Comparison of ENCODE assay signal across 8 cellular contexts in the genomic region with DNA sequence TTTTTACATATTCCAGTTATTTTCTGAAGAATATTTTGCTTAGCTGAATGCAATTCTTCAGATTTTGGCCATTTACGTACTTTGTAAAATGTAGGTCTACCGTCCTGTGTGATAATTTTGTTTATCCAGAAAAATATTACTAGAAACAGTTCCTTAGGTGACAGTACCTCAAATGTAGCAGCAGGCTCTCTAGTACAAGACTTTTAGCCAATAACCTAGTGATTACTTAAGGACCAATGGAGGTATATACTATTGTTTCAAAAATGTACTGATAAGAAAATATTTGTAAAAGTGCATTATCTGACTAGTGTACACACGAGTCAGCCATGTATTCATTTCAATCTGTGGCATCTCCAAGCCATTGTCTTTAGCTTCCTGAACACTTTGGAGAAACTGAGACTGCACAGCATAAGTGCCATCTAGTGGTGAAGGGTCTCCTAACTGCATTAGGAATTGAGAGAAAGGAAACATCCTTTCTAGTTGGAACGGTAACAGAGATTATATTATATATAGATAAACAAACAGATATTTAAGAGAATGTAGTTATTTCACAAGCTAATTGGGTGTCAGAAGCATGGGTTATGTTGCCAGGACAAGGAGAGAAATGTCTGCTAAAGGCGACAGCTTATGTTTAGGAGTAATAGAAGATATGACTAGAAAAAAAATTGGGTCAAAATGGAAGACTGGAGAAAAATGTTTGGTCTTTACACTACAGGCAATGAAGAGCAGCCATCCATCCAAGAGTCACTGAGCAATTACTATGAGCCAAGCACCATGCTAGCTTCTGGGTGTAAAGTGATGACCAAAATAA. TPM values are rescaled to one million over a fixed set of nuclear protein-coding genes. Genes with fewer than 3 reads are reported as not detected.
A peak's percentile ranks its signal among the peaks of the same experiment; 100 is the strongest.
DNase-seq lines count a peak whose midpoint lies in the region; ATAC-seq, FAIRE-seq and TF ChIP-seq lines count a peak whose summit lies in the region.

No MANE protein-coding gene starts in this region.

- peak overlapping the region; percentile 61 for H3K27ac Mint-ChIP-seq in stimulated activated memory B cell treated with anti-CD40 and anti-IgM and Interleukin-4, amounts not matched to agents 10 μg/mL and 1 μg/mL and 100 μg/mL, for 72 hours

- no peaks in the 10 kb centered on the region for H3K9me1 ChIP-seq in keratinocyte (ENCODE audit: control insufficient read depth, extremely low read depth, insufficient read depth, low read length)

- H3K36me3 Mint-ChIP-seq in stimulated activated memory B cell treated with anti-CD40 and anti-IgM and Interleukin-4, amounts not matched to agents 10 μg/mL and 1 μg/mL and 100 μg/mL, for 72 hours = no peaks in the 10 kb centered on the region

- peaks cover 20% of the 10 kb centered on the region for H3K4me1 Mint-ChIP-seq in stimulated activated memory B cell treated with anti-CD40 and anti-IgM and Interleukin-4, amounts not matched to agents 10 μg/mL and 1 μg/mL and 100 μg/mL, for 72 hours

- FAIRE-seq in keratinocyte (lab: Jason Lieb, UNC) = peak; percentile 86

- ATAC-seq in GM21526 (IDR thresholded peaks at IDR 0.05; ENCODE audit: low FRiP score, unreplicated experiment) = peak; percentile 55
- ATAC-seq in stimulated activated memory B cell treated with anti-CD40 and anti-IgM and Interleukin-4, amounts not matched to agents 10 μg/mL and 1 μg/mL and 100 μg/mL, for 72 hours = peak; percentile 74

- peak; percentile 1 to 26 for DNase-seq in NCI-H524 (lab: John Stamatoyannopoulos, UW)
- no peak for DNase-seq in NCI-H524 treated with DMSO at 0.1 percent for 48 hours (lab: John Stamatoyannopoulos, UW)
- peak; percentile 90 for DNase-seq in Karpas-422
- peak; percentile 66 for DNase-seq in SK-N-MC (ENCODE audit: low read depth, low spot score)
- peak; percentile 54 for DNase-seq in brain pericyte (ENCODE audit: low read depth, low spot score)
- DNase-seq in keratinocyte (ENCODE audit: low read depth, low spot score) = no peak

- H3K4me1 ChIP-seq in Karpas-422 (ENCODE audit: low read length) (peaks cover 31% of the 10 kb centered on the region), keratinocyte (ENCODE audit: control insufficient read depth, extremely low read depth, insufficient read depth, low read length) (peaks cover 11% of the 10 kb centered on the region)

- H4K20me1 ChIP-seq in Karpas-422 (ENCODE audit: insufficient read depth, low read depth, low read length) (no peaks in the 10 kb centered on the region), keratinocyte (ENCODE audit: control insufficient read depth, extremely low read depth, insufficient read depth, low read length) (no peaks in the 10 kb centered on the region)

- H3K9me3 Mint-ChIP-seq in stimulated activated memory B cell treated with anti-CD40 and anti-IgM and Interleukin-4, amounts not matched to agents 10 μg/mL and 1 μg/mL and 100 μg/mL, for 72 hours = no peaks in the 10 kb centered on the region

- dilution Hi-C loops in keratinocyte (cut with MboI; ENCODE audit: extremely low pct_ligation_motif_present, low sequenced_read_pairs) = no loop called here

- no peak overlapping the region for H3K4me3 Mint-ChIP-seq in stimulated activated memory B cell treated with anti-CD40 and anti-IgM and Interleukin-4, amounts not matched to agents 10 μg/mL and 1 μg/mL and 100 μg/mL, for 72 hours

- no peaks in the 10 kb centered on the region for H3K27me3 Mint-ChIP-seq in stimulated activated memory B cell treated with anti-CD40 and anti-IgM and Interleukin-4, amounts not matched to agents 10 μg/mL and 1 μg/mL and 100 μg/mL, for 72 hours

- H3K9me3 ChIP-seq in Karpas-422 (ENCODE audit: low read length) = no peaks in the 10 kb centered on the region
- no peaks in the 10 kb centered on the region for H3K9me3 ChIP-seq in SK-N-MC (ENCODE audit: low read depth, low read length)
- no peaks in the 10 kb centered on the region for H3K9me3 ChIP-seq in keratinocyte (ENCODE audit: control insufficient read depth, low read depth, low read length)

- H3K36me3 ChIP-seq in Karpas-422 (ENCODE audit: insufficient read depth, low read length) (no peaks in the 10 kb centered on the region), SK-N-MC (ENCODE audit: insufficient read depth, low read length) (no peaks in the 10 kb centered on the region), keratinocyte (ENCODE audit: control insufficient read depth in 2 of 2, extremely low read depth in 1 of 2, insufficient read depth in 2 of 2, low read length in 2 of 2) (no peaks in the 10 kb centered on the region)

- H3K9me2 ChIP-seq in Karpas-422 (replicated peaks; ENCODE audit: insufficient read depth, low read length) = no peaks in the 10 kb centered on the region

- H3K9ac ChIP-seq in Karpas-422 (ENCODE audit: low read length) (no peak overlapping the region), SK-N-MC (ENCODE audit: insufficient read length) (no peak overlapping the region), keratinocyte (ENCODE audit: control insufficient read depth, extremely low read depth, insufficient read depth, low read length) (no peak overlapping the region)

- peak overlapping the region; percentile 65 for H3K27ac ChIP-seq in Karpas-422 (ENCODE audit: low read length)
- H3K27ac ChIP-seq in SK-N-MC = peak overlapping the region; percentile 80
- peak overlapping the region; percentile 22 for H3K27ac ChIP-seq in keratinocyte (ENCODE audit: control insufficient read depth, insufficient read depth, low read length)

- H3K4me2 ChIP-seq in Karpas-422 (ENCODE audit: low read depth, low read length, poor library complexity, severe bottlenecking) (peak overlapping the region; percentile 53), keratinocyte (ENCODE audit: control insufficient read depth, extremely low read depth, insufficient read depth, low read depth, low read length) (peak overlapping the region; percentile 11)

- H2AFZ ChIP-seq in Karpas-422 (ENCODE audit: low read length) = peak overlapping the region; percentile 8; the same call in 1 of the 2 replicates
- H2AFZ ChIP-seq in keratinocyte (ENCODE audit: control insufficient read depth, low read length) = peak overlapping the region; percentile 66

- TF ChIP-seq CTCF in keratinocyte (optimal IDR thresholded peaks at IDR 0.05 in 1 of 3, IDR thresholded peaks at IDR 0.05 in 1 of 3, conservative IDR thresholded peaks at IDR 0.05 in 1 of 3; ENCODE audit: extremely low read depth in 1 of 3, insufficient read depth in 2 of 3, low read length in 3 of 3) = peak; percentile 65 to 74 (median 73)

- no peaks in the 10 kb centered on the region for H3K79me2 ChIP-seq in Karpas-422 (ENCODE audit: low read length)
- no peaks in the 10 kb centered on the region for H3K79me2 ChIP-seq in keratinocyte (ENCODE audit: control insufficient read depth, insufficient read depth, low read length)

- H3K4me3 ChIP-seq in Karpas-422 (ENCODE audit: low read length) (no peak overlapping the region; the same call in 1 of the 2 replicates), SK-N-MC (peak overlapping the region; percentile 36; the same call in 1 of the 2 replicates), keratinocyte (ENCODE audit: control insufficient read depth in 2 of 3, extremely low read depth in 1 of 3, insufficient read depth in 2 of 3, low read depth in 1 of 3, low read length in 3 of 3) (no peak overlapping the region)

- no peaks in the 10 kb centered on the region for H3K27me3 ChIP-seq in Karpas-422 (ENCODE audit: low read length)
- H3K27me3 ChIP-seq in keratinocyte (ENCODE audit: control insufficient read depth, extremely low read depth, insufficient read depth, low read length) = no peaks in the 10 kb centered on the region

RNA-seq across cellular contexts. Expression of a gene that starts 23.7 kb away (rescaled TPM):
- total RNA-seq in Karpas-422 (2014; rRNA removed; shearing (Covaris generic); ENCODE audit: low replicate concordance) = not detected in 2 replicates
- 1.2 to 3.2 TPM (median 2.2 TPM) in 3 replicates for polyA plus RNA-seq in keratinocyte
- polyA plus RNA-seq in keratinocyte (2011; ENCODE audit: low read depth) = 1.7 TPM
- 0.91 and 2.1 TPM in 2 replicates for polyA plus RNA-seq in keratinocyte (2011; cell fraction: cytosol; rRNA removed)
- 1.9 and 3.1 TPM in 2 replicates for polyA plus RNA-seq in keratinocyte (2011; cell fraction: nucleus; rRNA removed)
- 1.5 and 2.8 TPM in 2 replicates for polyA plus RNA-seq in keratinocyte (2012; ENCODE audit: low replicate concordance)
- polyA minus RNA-seq in keratinocyte = 0.46 to 3.7 TPM (median 0.99 TPM) in 3 replicates
- 1.7 TPM for polyA minus RNA-seq in keratinocyte (2011; cell fraction: cytosol; rRNA and poly(A)+ RNA removed)
- 2.7 and 5.4 TPM in 2 replicates for polyA minus RNA-seq in keratinocyte (2011; cell fraction: nucleus; rRNA and poly(A)+ RNA removed)

Comparison
In these comparisons a context has a peak if more than half of its experiments do, and no peak if none do; other contexts are left out.
1. DNase-seq: peak in NCI-H524 (2 of 2), Karpas-422 (single experiment), SK-N-MC (single experiment) and brain pericyte (single experiment); none in NCI-H524 treated with DMSO at 0.1 percent for 48 hours (single experiment) and keratinocyte (single experiment).
2. H3K27ac ChIP-seq: peak in every context shown above with its lines; median percentile 80 in SK-N-MC; 65 in Karpas-422; 22 in keratinocyte.